ENCODE assay signal across 1 cellular context in the genomic region with DNA sequence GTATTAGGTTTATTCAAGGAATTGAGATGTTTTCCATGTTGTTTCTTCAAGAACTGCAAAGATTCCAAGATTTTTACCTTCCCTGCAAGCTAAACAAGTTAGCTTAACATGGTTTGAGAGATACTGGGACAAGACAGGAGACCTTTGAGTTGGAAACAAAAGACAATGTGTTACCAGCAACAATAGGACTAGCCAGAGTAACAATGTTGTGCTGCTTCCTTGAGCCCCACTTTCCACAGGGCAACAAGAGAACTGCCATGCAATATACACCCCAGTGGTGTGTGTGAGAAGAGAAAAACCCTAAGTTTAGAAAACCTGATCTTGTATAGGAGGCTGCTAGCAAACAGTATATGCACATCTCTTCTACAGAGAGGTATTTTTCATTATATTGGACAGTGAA.
TF ChIP-seq lines count a peak whose summit lies in the region.

No MANE protein-coding gene starts in this region.

TF ChIP-seq in GM23338, 12 proteins besides CTCF, POLR2A, EP300 and RAD21 (continued from another document):
- no peak for TF ChIP-seq REST (IDR thresholded peaks at IDR 0.05; ENCODE audit: unreplicated experiment)
- no peak for TF ChIP-seq EZH2phosphoT487 (IDR thresholded peaks at IDR 0.05; ENCODE audit: unreplicated experiment)
- no peak for TF ChIP-seq POLR2AphosphoS5 (IDR thresholded peaks at IDR 0.05; ENCODE audit: low read depth)
- TF ChIP-seq JUNB (IDR thresholded peaks at IDR 0.05; ENCODE audit: unreplicated experiment), result no peak
- TF ChIP-seq EZH2 (IDR thresholded peaks at IDR 0.05; ENCODE audit: low read depth, unreplicated experiment), result no peak
- no peak for TF ChIP-seq ETS1 (IDR thresholded peaks at IDR 0.05)
- TF ChIP-seq NANOG (IDR thresholded peaks at IDR 0.05; ENCODE audit: borderline replicate concordance), result no peak
- TF ChIP-seq ZNF331 (CRISPR knock-in tag; IDR thresholded peaks at IDR 0.05; ENCODE audit: low read depth), result no peak
TF ChIP-seq in GM23338: peak in this region for 0.
